21 cellular contexts compared by ENCODE assay signal in the genomic region with DNA sequence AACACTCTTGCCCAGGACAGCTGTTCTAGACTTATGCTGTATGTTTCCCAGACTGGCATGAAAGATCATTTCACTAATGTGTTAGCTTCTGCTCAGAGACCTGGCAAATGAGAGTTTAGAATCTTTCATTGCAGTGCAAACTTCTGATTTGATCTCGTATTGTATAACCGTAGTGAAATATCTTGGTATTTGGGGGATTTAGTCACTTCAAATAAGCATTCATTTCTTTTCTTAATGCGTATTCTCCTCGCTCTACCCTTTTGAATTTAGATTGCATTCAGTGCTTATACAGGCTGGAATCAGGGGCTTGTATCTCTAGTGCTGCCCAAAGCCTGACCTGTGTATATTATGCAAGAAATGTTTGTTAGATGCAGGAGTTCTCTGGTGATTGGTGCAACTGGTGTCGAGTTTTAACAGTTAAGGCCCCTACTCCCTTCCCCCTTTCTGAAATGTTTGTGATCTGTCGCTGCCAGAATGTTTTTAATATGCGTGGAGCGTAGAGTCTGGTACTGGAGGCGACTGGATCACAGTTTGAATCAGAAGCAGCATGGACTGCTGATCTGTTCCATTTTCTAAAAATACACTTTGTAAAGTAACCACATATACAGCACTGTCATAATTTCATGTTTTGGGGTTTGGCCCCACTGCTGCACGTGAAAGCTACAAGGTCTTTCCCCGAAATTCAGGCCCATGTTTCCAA.
A peak's percentile ranks its signal among the peaks of the same experiment; 100 is the strongest.
DNase-seq lines count a peak whose midpoint lies in the region; ATAC-seq and TF ChIP-seq lines count a peak whose summit lies in the region.
"Had no signal": no experiment of that assay in that cellular context is flagged by ENCODE, and none has a peak within 500 bp of the region (broad histone marks: within the 10 kb centered on the region; RNA-seq: fewer than 3 reads in every experiment).

No MANE protein-coding gene starts in this region.

- H3K14ac ChIP-seq in trophoblast cell (ENCODE audit: low read length) = no peak overlapping the region

- peak overlapping the region; percentile 39 for H3K27ac Mint-ChIP-seq in activated CD4-positive, alpha-beta T cell treated with anti-CD3 and anti-CD28 coated beads, Interleukin-2, amount 10 ng/mL, durations not matched to agents 7 days and 5 days
- H3K27ac Mint-ChIP-seq in T-cell (peak overlapping the region; percentile 95 to 97), glutamatergic neuron (ENCODE audit: unreplicated experiment) (peak overlapping the region; percentile 18)
- H3K27ac Mint-ChIP-seq: activated T-helper 2 cell treated with anti-CD3 and anti-CD28 coated beads, Interferon-gamma antibody, Interleukin-2, Interleukin-4, amounts not matched to agents 10 μg/mL and 5 μg/mL and 100 μg/mL, durations not matched to agents 14 hours and 24 hours and 36 hours; CD14-positive monocyte; progenitor cell of endocrine pancreas had no signal

- H4K8ac ChIP-seq in trophoblast cell (ENCODE audit: low read depth, low read length) = no peak overlapping the region

- CTCF ChIA-PET in activated CD4-positive, alpha-beta T cell treated with anti-CD3 and anti-CD28 coated beads, Interleukin-2, amount 10 ng/mL, durations not matched to agents 7 days and 5 days (lab: Charles Lee) = no interaction called here
- CTCF ChIA-PET in T-cell (lab: Charles Lee) = no interaction called here

- ATAC-seq in T-cell (replicated peaks in 1 of 4) = no peak
- ATAC-seq in GM18520 (IDR thresholded peaks at IDR 0.05; ENCODE audit: unreplicated experiment) = no peak

- H3K79me2 ChIP-seq in trophoblast cell (ENCODE audit: control insufficient read depth, insufficient read depth, low read length, poor library complexity) = no peaks in the 10 kb centered on the region

- H2BK5ac ChIP-seq in trophoblast cell (ENCODE audit: low read depth, low read length, poor library complexity) = no peak overlapping the region

- no peaks in the 10 kb centered on the region for H3K27me3 Mint-ChIP-seq in activated CD4-positive, alpha-beta T cell treated with anti-CD3 and anti-CD28 coated beads, Interleukin-2, amount 10 ng/mL, durations not matched to agents 7 days and 5 days
- H3K27me3 Mint-ChIP-seq in T-cell (no peaks in the 10 kb centered on the region), glutamatergic neuron (ENCODE audit: unreplicated experiment) (peaks cover 2% of the 10 kb centered on the region)
- H3K27me3 Mint-ChIP-seq: progenitor cell of endocrine pancreas had no signal

- H3K36me3 ChIP-seq in trophoblast cell (ENCODE audit: control insufficient read depth in 1 of 2, insufficient read depth in 2 of 2, low read length in 2 of 2) = peaks cover 3% of the 10 kb centered on the region in 2 experiments

- no peak overlapping the region for H3K18ac ChIP-seq in trophoblast cell (ENCODE audit: low read length)

- peaks cover 17% of the 10 kb centered on the region for H3K9me3 Mint-ChIP-seq in activated CD4-positive, alpha-beta T cell treated with anti-CD3 and anti-CD28 coated beads, Interleukin-2, amount 10 ng/mL, durations not matched to agents 7 days and 5 days
- H3K9me3 Mint-ChIP-seq in T-cell = peaks cover 0 to 6% (median 3%) of the 10 kb centered on the region in 3 donors
- H3K9me3 Mint-ChIP-seq in glutamatergic neuron (ENCODE audit: unreplicated experiment) = no peaks in the 10 kb centered on the region
- H3K9me3 Mint-ChIP-seq: activated T-helper 2 cell treated with anti-CD3 and anti-CD28 coated beads, Interferon-gamma antibody, Interleukin-2, Interleukin-4, amounts not matched to agents 10 μg/mL and 5 μg/mL and 100 μg/mL, durations not matched to agents 14 hours and 24 hours and 36 hours; CD14-positive monocyte had no signal

- H3K23ac ChIP-seq in trophoblast cell (ENCODE audit: low read length) = no peak overlapping the region

- WGBS in trophoblast cell (ENCODE audit: extremely low coverage, insufficient coverage, insufficient read length) = no CpG with 5 or more reads among the region's 11 CpGs

- H2BK12ac ChIP-seq in trophoblast cell (ENCODE audit: low read length) = no peak overlapping the region

- no peak overlapping the region for H2AFZ ChIP-seq in trophoblast cell (ENCODE audit: insufficient read depth, low read length, poor library complexity)

- H3K4me1 Mint-ChIP-seq in activated CD4-positive, alpha-beta T cell treated with anti-CD3 and anti-CD28 coated beads, Interleukin-2, amount 10 ng/mL, durations not matched to agents 7 days and 5 days = peaks cover 86% of the 10 kb centered on the region
- peaks cover 85 to 87% (median 87%) of the 10 kb centered on the region in 3 donors for H3K4me1 Mint-ChIP-seq in T-cell
- peaks cover 26% of the 10 kb centered on the region for H3K4me1 Mint-ChIP-seq in glutamatergic neuron (ENCODE audit: low read depth, unreplicated experiment)

- H3K4me3 ChIP-seq in trophoblast cell (ENCODE audit: low read depth, low read length) = no peak overlapping the region
- H3K4me3 ChIP-seq: esophagus muscularis mucosa had no signal

- no peak overlapping the region for H2AK5ac ChIP-seq in trophoblast cell (ENCODE audit: low read length)

- H3K27ac ChIP-seq in trophoblast cell (ENCODE audit: low read depth, low read length) = peak overlapping the region; percentile 51
- H3K27ac ChIP-seq: 22Rv1, esophagus muscularis mucosa, VCaP had no signal

- H3K4me1 ChIP-seq in trophoblast cell (ENCODE audit: control insufficient read depth in 1 of 2, insufficient read depth in 2 of 2, low read length in 2 of 2) = peaks cover 2 to 11% of the 10 kb centered on the region in 2 experiments

- no peaks in the 10 kb centered on the region for H3K27me3 ChIP-seq in trophoblast cell (ENCODE audit: insufficient read depth, low read length)
- H3K27me3 ChIP-seq: esophagus muscularis mucosa had no signal

- H4K91ac ChIP-seq in trophoblast cell (ENCODE audit: low read depth, low read length) = no peak overlapping the region

- no peak overlapping the region for H4K12ac ChIP-seq in trophoblast cell (ENCODE audit: low read depth, low read length)

- H3K36me3 Mint-ChIP-seq in activated CD4-positive, alpha-beta T cell treated with anti-CD3 and anti-CD28 coated beads, Interleukin-2, amount 10 ng/mL, durations not matched to agents 7 days and 5 days (ENCODE audit: low read depth) = peaks cover 43% of the 10 kb centered on the region
- H3K36me3 Mint-ChIP-seq in T-cell = peaks cover 14% of the 10 kb centered on the region
- no peaks in the 10 kb centered on the region for H3K36me3 Mint-ChIP-seq in glutamatergic neuron (ENCODE audit: unreplicated experiment)
- H3K36me3 Mint-ChIP-seq: CD14-positive monocyte had no signal

- H3K4me3 Mint-ChIP-seq in activated CD4-positive, alpha-beta T cell treated with anti-CD3 and anti-CD28 coated beads, Interleukin-2, amount 10 ng/mL, durations not matched to agents 7 days and 5 days = no peak overlapping the region
- H3K4me3 Mint-ChIP-seq in T-cell (peak overlapping the region in 1 of 3 donors; percentile 70), glutamatergic neuron (ENCODE audit: unreplicated experiment) (no peak overlapping the region)
- H3K4me3 Mint-ChIP-seq: CD14-positive monocyte had no signal

- peaks cover 2% of the 10 kb centered on the region for H3K79me1 ChIP-seq in trophoblast cell (ENCODE audit: low read length)

- POLR2A ChIA-PET in activated CD4-positive, alpha-beta T cell treated with anti-CD3 and anti-CD28 coated beads, Interleukin-2, amount 10 ng/mL, durations not matched to agents 7 days and 5 days (lab: Charles Lee) = no interaction called here
- POLR2A ChIA-PET in T-cell (lab: Charles Lee) = interaction anchor here in 1 of 2 donors (0.6 kb wide), 1 partner anchor 34 kb away, joined by 3 read pairs; no protein-coding TSS in a partner anchor

- H3K9me3 ChIP-seq in trophoblast cell (ENCODE audit: insufficient read depth, low read depth, low read length) = no peaks in the 10 kb centered on the region
- H3K9me3 ChIP-seq: esophagus muscularis mucosa had no signal

- no peak overlapping the region for H3K9ac ChIP-seq in trophoblast cell (ENCODE audit: low read length)

- H3K4me2 ChIP-seq in trophoblast cell (ENCODE audit: low read length) = peak overlapping the region; percentile 11

- no peak for TF ChIP-seq CTCF in glutamatergic neuron (IDR thresholded peaks at IDR 0.05; ENCODE audit: partially characterized antibody, unreplicated experiment)

- no peak overlapping the region for H2BK120ac ChIP-seq in trophoblast cell (ENCODE audit: insufficient read depth, low read length, poor library complexity)

- DNase-seq in activated CD4-positive, alpha-beta T cell treated with anti-CD3 and anti-CD28 coated beads, Interleukin-2, amount 10 ng/mL, durations not matched to agents 7 days and 5 days = no peak
- no peak for DNase-seq in activated CD4-positive, alpha-beta T cell treated with anti-CD3 and anti-CD28 coated beads for 1 hour
- no peak for DNase-seq in T-cell
- no peak for DNase-seq in glutamatergic neuron
- DNase-seq in trophoblast cell = no peak
- DNase-seq in effector CD4-positive, alpha-beta T cell = no peak
- no peak for DNase-seq in NCI-H82 treated with DMSO at 0.1 percent for 48 hours (lab: John Stamatoyannopoulos, UW; ENCODE audit: unreplicated experiment)
- DNase-seq: dermis blood vessel endothelial cell; DND-41; islet precursor cell; Kasumi-1; NCI-H2171; NCI-H748 treated with DMSO at 0.1 percent for 48 hours; stimulated activated naive CD4-positive, alpha-beta T cell treated with Interleukin-2 at 50 U/mL for 16 hours had no signal

- no peak overlapping the region for H3K4ac ChIP-seq in trophoblast cell (ENCODE audit: low read depth, low read length)

Comparison
In these comparisons a context has a peak if more than half of its experiments do, and no peak if none do; other contexts are left out.
1. H3K27ac Mint-ChIP-seq: peak in every context shown above with its lines; median percentile 96 in T-cell; 39 in activated CD4-positive, alpha-beta T cell treated with anti-CD3 and anti-CD28 coated beads, Interleukin-2, amount 10 ng/mL, durations not matched to agents 7 days and 5 days; 18 in glutamatergic neuron.